ENCODE assay signal across 8 cellular contexts in the genomic region with DNA sequence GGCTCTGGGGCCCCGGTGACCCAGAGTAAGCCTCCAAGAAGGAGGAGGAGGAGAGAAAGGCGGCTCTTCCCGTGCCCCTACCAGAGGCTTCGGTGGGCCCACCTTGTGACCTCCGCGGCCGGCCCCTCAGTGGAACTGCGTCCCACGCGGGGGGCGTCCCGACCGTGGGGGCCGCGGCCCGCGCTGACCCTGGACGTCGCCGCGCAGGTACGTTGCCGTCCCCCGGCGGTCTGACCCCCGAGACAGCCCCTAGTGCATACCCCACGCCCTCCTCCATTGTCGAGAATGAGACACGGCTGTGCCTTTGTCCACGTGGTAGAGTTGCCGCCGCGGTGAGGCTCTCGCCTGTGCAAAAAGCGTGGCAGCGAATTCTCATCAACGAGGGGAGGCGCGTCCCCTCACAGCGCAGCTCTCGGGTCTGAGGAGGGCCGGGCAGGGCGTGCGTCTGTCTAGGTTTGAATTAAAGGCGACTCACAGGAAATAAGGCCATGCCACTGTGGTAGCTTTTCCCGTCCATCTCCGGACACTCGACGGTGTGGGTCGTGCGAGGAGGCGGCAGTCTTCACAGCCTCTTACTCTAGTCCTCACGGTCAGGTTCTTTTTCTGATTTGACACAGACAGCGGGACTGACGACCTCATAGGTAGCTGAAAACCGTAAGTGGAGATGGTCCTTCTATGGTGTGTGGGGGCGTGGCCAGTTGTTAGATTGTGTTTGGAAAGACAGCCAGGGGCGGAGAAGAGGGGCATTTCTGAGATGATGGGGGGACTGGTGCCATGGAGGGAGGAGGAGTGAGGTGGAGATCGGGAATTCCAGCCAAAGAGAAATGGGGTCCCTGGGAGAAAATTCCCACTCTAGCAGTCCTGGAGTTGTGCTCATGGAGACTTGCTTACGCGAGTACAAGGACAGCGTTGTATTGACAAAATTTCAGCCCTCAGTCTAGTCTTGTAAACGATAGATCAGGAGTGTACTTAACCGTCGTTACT. TPM values are rescaled to one million over a fixed set of nuclear protein-coding genes. Genes with fewer than 3 reads are reported as not detected.
DNase-seq lines count a peak whose midpoint lies in the region; ATAC-seq lines count a peak whose summit lies in the region.

No MANE protein-coding gene starts in this region.

- H3K4me1 Mint-ChIP-seq in activated naive CD8-positive, alpha-beta T cell (ENCODE audit: low read depth), result peaks cover 30% of the 10 kb centered on the region

- no peaks in the 10 kb centered on the region for H3K27me3 ChIP-seq in HUES6 (ENCODE audit: control insufficient read depth, insufficient read depth, low read length)

- H3K27me3 Mint-ChIP-seq in activated naive CD8-positive, alpha-beta T cell, result no peaks in the 10 kb centered on the region

- H3K36me3 Mint-ChIP-seq in activated naive CD8-positive, alpha-beta T cell, result peaks cover 8% of the 10 kb centered on the region

- H3K27ac Mint-ChIP-seq in activated naive CD8-positive, alpha-beta T cell, result peak overlapping the region; percentile 99

- peak overlapping the region; percentile 89 for H3K4me3 ChIP-seq in HUES6 (ENCODE audit: low read depth, low read length)

- peak overlapping the region; percentile 94 for H3K4me3 Mint-ChIP-seq in activated naive CD8-positive, alpha-beta T cell

- H3K27ac ChIP-seq in HUES6 (ENCODE audit: low read depth, low read length), result peak overlapping the region; percentile 76; the same call in 1 of the 2 replicates

- intact Hi-C loops in left cardiac atrium (cut with DNase I), result no loop called here

- DNase-seq in D341Med (ENCODE audit: low spot score), result peak; percentile 46
- DNase-seq in SK-N-DZ (ENCODE audit: low spot score), result peak; percentile 56
- peak; percentile 61 for DNase-seq in left cardiac atrium
- DNase-seq in putamen (ENCODE audit: low spot score), result peak; percentile 34
- DNase-seq in SKM-1 treated with dmso at 0.1 percent for 144 hours (lab: John Stamatoyannopoulos, UW; ENCODE audit: unreplicated experiment), result no peak

- H3K4me1 ChIP-seq in HUES6 (ENCODE audit: control insufficient read depth, insufficient read depth, low read length), result peaks cover 22% of the 10 kb centered on the region

- peak overlapping the region; percentile 93 for H3K9ac ChIP-seq in HUES6 (ENCODE audit: low read length)

- no peaks in the 10 kb centered on the region for H3K9me3 ChIP-seq in HUES6 (ENCODE audit: control insufficient read depth, insufficient read depth, low read depth, low read length)

- peaks cover 21% of the 10 kb centered on the region for H3K36me3 ChIP-seq in HUES6 (ENCODE audit: control insufficient read depth, insufficient read depth, low read length)

- ATAC-seq in GM21381 (IDR thresholded peaks at IDR 0.05; ENCODE audit: unreplicated experiment) (peak; percentile 19), left cardiac atrium (peak; percentile 24 to 37)

- H3K9me3 Mint-ChIP-seq in activated naive CD8-positive, alpha-beta T cell (ENCODE audit: low read depth), result no peaks in the 10 kb centered on the region

RNA-seq across cellular contexts. Expression of a gene that starts 0.6 kb away (rescaled TPM):
- polyA plus RNA-seq in SK-N-DZ (2014; cell fraction: cytosol; rRNA removed), result 83.3 and 99.4 TPM in 2 replicates
- polyA plus RNA-seq in SK-N-DZ (2014; cell fraction: nucleus; rRNA removed), result 48.4 and 63.7 TPM in 2 replicates
- total RNA-seq in left cardiac atrium, result 10 to 100 TPM in 1 of 2 donors, 1 to 10 TPM in 1; 9.3 to 14.1 TPM

RNA-seq across cellular contexts. Expression of a gene that starts 10.8 kb away (rescaled TPM):
- 9.5 and 15.0 TPM in 2 replicates for polyA plus RNA-seq in SK-N-DZ (2014; cell fraction: cytosol; rRNA removed)
- polyA plus RNA-seq in SK-N-DZ (2014; cell fraction: nucleus; rRNA removed), result 15.3 and 20.4 TPM in 2 replicates
- total RNA-seq in left cardiac atrium, result 10 to 100 TPM; 12.9 to 18.7 TPM
